ENCODE assay signal across 1 cellular context in genomic region chr4:88841635-88842034, GRCh38.
A peak's percentile ranks its signal among the peaks of the same experiment; 100 is the strongest.
TF ChIP-seq lines count a peak whose summit lies in the region.

No MANE protein-coding gene starts in this region.

TF ChIP-seq in K562, 482 proteins besides CTCF, POLR2A, EP300 and RAD21 (continued from another document):
- TF ChIP-seq NFE2 (IDR thresholded peaks at IDR 0.05; ENCODE audit: low read depth): peak; percentile 53
- peak; percentile 78 for TF ChIP-seq MAFG (tag; conservative IDR thresholded peaks at IDR 0.05)
- TF ChIP-seq MAFK (IDR thresholded peaks at IDR 0.05; ENCODE audit: low read length): peak; percentile 52; the same call in 1 of the 2 replicates
- no peak for TF ChIP-seq MCM7 (IDR thresholded peaks at IDR 0.05)
